In the genomic region with DNA sequence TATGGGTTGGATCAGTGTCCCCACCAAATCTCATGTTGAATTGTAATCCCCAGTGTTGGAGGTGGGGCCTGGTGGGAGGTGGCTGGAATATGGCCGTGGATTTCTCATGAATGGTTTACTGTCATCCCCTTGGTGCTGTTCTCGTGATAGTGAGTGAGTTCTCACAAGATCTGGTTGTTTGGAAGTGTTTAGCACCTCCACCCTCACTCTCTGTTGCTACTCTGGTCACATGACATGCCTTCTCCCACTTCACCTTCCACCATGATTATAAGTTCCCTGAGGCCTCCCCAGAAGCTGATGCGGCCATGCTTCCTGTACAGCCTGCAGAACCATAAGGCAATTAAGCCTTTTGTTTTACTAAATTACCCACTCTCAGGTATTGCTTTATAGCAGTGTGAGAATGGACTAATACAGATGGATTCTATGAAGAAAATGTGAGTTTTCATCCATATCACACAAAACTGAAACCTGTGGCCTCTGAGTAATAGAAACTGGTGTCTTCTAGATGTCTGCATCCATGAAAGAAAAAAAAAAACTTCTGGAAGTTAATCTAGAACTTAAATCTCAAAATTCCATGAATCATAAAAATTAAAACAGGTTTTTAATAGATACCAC, we compare ENCODE assay signal across 21 cellular contexts. TPM values are rescaled to one million over a fixed set of nuclear protein-coding genes. Genes with fewer than 3 reads are reported as not detected.
DNase-seq lines count a peak whose midpoint lies in the region; ATAC-seq lines count a peak whose summit lies in the region.
"Had no signal": no experiment of that assay in that cellular context is flagged by ENCODE, and none has a peak within 500 bp of the region (broad histone marks: within the 10 kb centered on the region; RNA-seq: fewer than 3 reads in every experiment).

No MANE protein-coding gene starts in this region.

- peak overlapping the region; percentile 75; the same call in 1 of the 2 replicates for H3K27ac ChIP-seq in BLaER1
- peak overlapping the region; percentile 61 for H3K27ac ChIP-seq in KOPT-K1 (ENCODE audit: low read depth, low read length, poor library complexity, severe bottlenecking)
- H3K27ac ChIP-seq: 22Rv1 had no signal

- peak overlapping the region; percentile 71 for H3K27ac Mint-ChIP-seq in T-helper 2 cell treated with Interferon-gamma antibody and Interleukin-4, amounts not matched to agents 5 μg/mL and 100 μg/mL, for 36 hours
- no peak overlapping the region for H3K27ac Mint-ChIP-seq in activated naive CD8-positive, alpha-beta T cell treated with anti-CD3 and anti-CD28 coated beads, Interleukin-2, amount 50 U/mL, for 24 hours
- no peak overlapping the region for H3K27ac Mint-ChIP-seq in activated CD8-positive, alpha-beta memory T cell treated with anti-CD3 and anti-CD28 coated beads, Interleukin-2, amount 10 ng/mL, durations not matched to agents 7 days and 5 days

- peaks cover 52% of the 10 kb centered on the region for H3K4me1 Mint-ChIP-seq in T-helper 2 cell treated with Interferon-gamma antibody and Interleukin-4, amounts not matched to agents 5 μg/mL and 100 μg/mL, for 36 hours (ENCODE audit: low read depth)
- H3K4me1 Mint-ChIP-seq in activated naive CD8-positive, alpha-beta T cell treated with anti-CD3 and anti-CD28 coated beads, Interleukin-2, amount 50 U/mL, for 24 hours: peaks cover 24% of the 10 kb centered on the region
- H3K4me1 Mint-ChIP-seq in activated CD8-positive, alpha-beta memory T cell treated with anti-CD3 and anti-CD28 coated beads, Interleukin-2, amount 10 ng/mL, durations not matched to agents 7 days and 5 days: peaks cover 21% of the 10 kb centered on the region

- H3K4me3 ChIP-seq in BLaER1: no peak overlapping the region

- H3K9ac ChIP-seq in BLaER1: no peak overlapping the region

- H3K36me3 ChIP-seq in BLaER1 (no peaks in the 10 kb centered on the region), KOPT-K1 (ENCODE audit: insufficient read depth, low read length) (no peaks in the 10 kb centered on the region)
- H3K36me3 ChIP-seq: BE2C had no signal

- no peaks in the 10 kb centered on the region for H3K27me3 Mint-ChIP-seq in T-helper 2 cell treated with Interferon-gamma antibody and Interleukin-4, amounts not matched to agents 5 μg/mL and 100 μg/mL, for 36 hours (ENCODE audit: low read depth)
- H3K27me3 Mint-ChIP-seq in activated naive CD8-positive, alpha-beta T cell treated with anti-CD3 and anti-CD28 coated beads, Interleukin-2, amount 50 U/mL, for 24 hours: no peaks in the 10 kb centered on the region
- H3K27me3 Mint-ChIP-seq in activated CD8-positive, alpha-beta memory T cell treated with anti-CD3 and anti-CD28 coated beads, Interleukin-2, amount 10 ng/mL, durations not matched to agents 7 days and 5 days: no peaks in the 10 kb centered on the region

- DNase-seq in T-helper 2 cell treated with Interferon-gamma antibody and Interleukin-4, amounts not matched to agents 5 μg/mL and 100 μg/mL, for 36 hours (ENCODE audit: low spot score): no peak
- DNase-seq in T-helper 2 cell: no peak
- no peak for DNase-seq in activated naive CD8-positive, alpha-beta T cell treated with anti-CD3 and anti-CD28 coated beads, Interleukin-2, amount 50 U/mL, for 24 hours
- DNase-seq in NCI-H1930 (lab: John Stamatoyannopoulos, UW): no peak
- DNase-seq in activated CD8-positive, alpha-beta memory T cell treated with anti-CD3 and anti-CD28 coated beads, Interleukin-2, amount 10 ng/mL, durations not matched to agents 7 days and 5 days: no peak
- DNase-seq in NCI-H1417 (lab: John Stamatoyannopoulos, UW): no peak
- DNase-seq: BE2C; Caco-2; DMS153; EL; H7; NCI-H1105 treated with DMSO at 0.1 percent for 48 hours; NCI-H187; NCI-H345; NCI-H69; NK-92 treated with Interleukin-12 subunit alpha and Interleukin-12 subunit beta, amount 100 ng/mL, for 24 hours; SHP77 treated with DMSO at 0.1 percent for 48 hours had no signal

- no peaks in the 10 kb centered on the region for H4K20me1 ChIP-seq in BLaER1

- peaks cover 46% of the 10 kb centered on the region for H3K4me1 ChIP-seq in BLaER1
- H3K4me1 ChIP-seq: BE2C, Caco-2 had no signal

- H3K4me3 Mint-ChIP-seq in T-helper 2 cell treated with Interferon-gamma antibody and Interleukin-4, amounts not matched to agents 5 μg/mL and 100 μg/mL, for 36 hours: peak overlapping the region; percentile 81
- H3K4me3 Mint-ChIP-seq in activated naive CD8-positive, alpha-beta T cell treated with anti-CD3 and anti-CD28 coated beads, Interleukin-2, amount 50 U/mL, for 24 hours: no peak overlapping the region
- H3K4me3 Mint-ChIP-seq in activated CD8-positive, alpha-beta memory T cell treated with anti-CD3 and anti-CD28 coated beads, Interleukin-2, amount 10 ng/mL, durations not matched to agents 7 days and 5 days: no peak overlapping the region

- peak; percentile 10 for ATAC-seq in activated naive CD8-positive, alpha-beta T cell treated with anti-CD3 and anti-CD28 coated beads, Interleukin-2, amount 50 U/mL, for 24 hours
- ATAC-seq in activated CD8-positive, alpha-beta memory T cell treated with anti-CD3 and anti-CD28 coated beads, Interleukin-2, amount 10 ng/mL, durations not matched to agents 7 days and 5 days: no peak

- CTCF ChIA-PET in activated CD8-positive, alpha-beta memory T cell treated with anti-CD3 and anti-CD28 coated beads, Interleukin-2, amount 10 ng/mL, durations not matched to agents 7 days and 5 days (lab: Charles Lee): interaction anchor here (1.2 to 1.8 kb wide), 2 partner anchors 40 to 43 kb away, joined by 3 to 6 read pairs; a partner anchor contains a TSS

- H3K27me3 ChIP-seq in BLaER1: no peaks in the 10 kb centered on the region
- H3K27me3 ChIP-seq: BE2C had no signal

- H3K9me3 Mint-ChIP-seq in T-helper 2 cell treated with Interferon-gamma antibody and Interleukin-4, amounts not matched to agents 5 μg/mL and 100 μg/mL, for 36 hours: no peaks in the 10 kb centered on the region
- no peaks in the 10 kb centered on the region for H3K9me3 Mint-ChIP-seq in activated naive CD8-positive, alpha-beta T cell treated with anti-CD3 and anti-CD28 coated beads, Interleukin-2, amount 50 U/mL, for 24 hours
- H3K9me3 Mint-ChIP-seq in activated CD8-positive, alpha-beta memory T cell treated with anti-CD3 and anti-CD28 coated beads, Interleukin-2, amount 10 ng/mL, durations not matched to agents 7 days and 5 days (ENCODE audit: low read depth): no peaks in the 10 kb centered on the region

- peaks cover 24% of the 10 kb centered on the region for H3K36me3 Mint-ChIP-seq in T-helper 2 cell treated with Interferon-gamma antibody and Interleukin-4, amounts not matched to agents 5 μg/mL and 100 μg/mL, for 36 hours (ENCODE audit: low read depth)
- no peaks in the 10 kb centered on the region for H3K36me3 Mint-ChIP-seq in activated naive CD8-positive, alpha-beta T cell treated with anti-CD3 and anti-CD28 coated beads, Interleukin-2, amount 50 U/mL, for 24 hours (ENCODE audit: low read depth)
- H3K36me3 Mint-ChIP-seq in activated CD8-positive, alpha-beta memory T cell treated with anti-CD3 and anti-CD28 coated beads, Interleukin-2, amount 10 ng/mL, durations not matched to agents 7 days and 5 days: peaks cover 11% of the 10 kb centered on the region

- H3K4me2 ChIP-seq in BLaER1: peak overlapping the region; percentile 74

- no peaks in the 10 kb centered on the region for H3K9me3 ChIP-seq in BLaER1
- H3K9me3 ChIP-seq in KOPT-K1 (ENCODE audit: insufficient read depth, low read length, poor library complexity, severe bottlenecking): no peaks in the 10 kb centered on the region
- H3K9me3 ChIP-seq: BE2C, Caco-2 had no signal

RNA-seq across cellular contexts. Expression of a gene that starts 39.3 kb away (rescaled TPM):
- total RNA-seq in activated CD8-positive, alpha-beta memory T cell treated with anti-CD3 and anti-CD28 coated beads, Interleukin-2, amount 10 ng/mL, durations not matched to agents 7 days and 5 days: 10 to 100 TPM; 17.7 to 22.6 TPM
- total RNA-seq: OCI-LY7 had no signal
